ENCODE assay signal across 9 cellular contexts in genomic region chr21:34524671-34525601, GRCh38. TPM values are rescaled to one million over a fixed set of nuclear protein-coding genes. Genes with fewer than 3 reads are reported as not detected.
DNase-seq lines count a peak whose midpoint lies in the region; TF ChIP-seq lines count a peak whose summit lies in the region.
"Had no signal": no experiment of that assay in that cellular context is flagged by ENCODE, and none has a peak within 500 bp of the region (broad histone marks: within the 10 kb centered on the region; RNA-seq: fewer than 3 reads in every experiment).

No MANE protein-coding gene starts in this region.

- DNase-seq in BJ (ENCODE audit: low read depth) (no peak), SJCRH30 (peak in 1 of 2 experiments; percentile 35), glomerular visceral epithelial cell (ENCODE audit: extremely low spot score) (peak; percentile 53), progenitor cell of endocrine pancreas (ENCODE audit: low spot score, unreplicated experiment) (no peak), Ammon's horn (ENCODE audit: low spot score) (no peak), GM10248 (ENCODE audit: extremely low spot score) (no peak), NCI-H2029 (lab: John Stamatoyannopoulos, UW) (no peak)
- no peak for DNase-seq in stimulated activated CD4-positive, alpha-beta T cell treated with anti-CD3 and anti-CD28 coated beads, Interleukin-4, amount 100 ng/mL, for 24 hours
- DNase-seq: NCI-H1930 had no signal

- H3K4me1 ChIP-seq in SJCRH30, result peaks cover 11% of the 10 kb centered on the region; the same call in 1 of the 2 replicates

- peaks cover 4% of the 10 kb centered on the region for H3K9me3 Mint-ChIP-seq in progenitor cell of endocrine pancreas (ENCODE audit: low read depth)

- peak overlapping the region; percentile 52 for H3K4me3 ChIP-seq in BJ (ENCODE audit: low read depth, low read length)
- peak overlapping the region; percentile 64 for H3K4me3 ChIP-seq in SJCRH30

- peaks cover 3% of the 10 kb centered on the region for H3K36me3 Mint-ChIP-seq in progenitor cell of endocrine pancreas (ENCODE audit: insufficient read depth)

- H3K27me3 Mint-ChIP-seq in progenitor cell of endocrine pancreas, result peaks cover 5% of the 10 kb centered on the region

- no peaks in the 10 kb centered on the region for H3K27me3 ChIP-seq in BJ (ENCODE audit: control insufficient read depth, insufficient read depth, low read length)
- no peaks in the 10 kb centered on the region for H3K27me3 ChIP-seq in SJCRH30

- TF ChIP-seq CTCF in BJ (IDR thresholded peaks at IDR 0.05; ENCODE audit: insufficient read depth, low read depth, low read length), result no peak
- no peak for TF ChIP-seq CTCF in progenitor cell of endocrine pancreas (IDR thresholded peaks at IDR 0.05; ENCODE audit: unreplicated experiment)
- TF ChIP-seq CTCF in GM10248 (IDR thresholded peaks at IDR 0.05; ENCODE audit: control extremely low read depth, extremely low read depth, low read depth, missing control alignments), result no peak

- peaks cover 52% of the 10 kb centered on the region for H3K4me1 Mint-ChIP-seq in progenitor cell of endocrine pancreas (ENCODE audit: low read depth)

- H3K4me3 Mint-ChIP-seq in progenitor cell of endocrine pancreas (ENCODE audit: low read depth), result peak overlapping the region; percentile 37

- peaks cover 25% of the 10 kb centered on the region for H3K36me3 ChIP-seq in BJ (ENCODE audit: control insufficient read depth, insufficient read depth, low read length)
- H3K36me3 ChIP-seq in SJCRH30, result peaks cover 16% of the 10 kb centered on the region

- H3K27ac ChIP-seq in SJCRH30, result peak overlapping the region; percentile 89

- POLR2A ChIA-PET in BJ (lab: Charles Lee), result interaction anchor here (0.7 kb wide), 1 partner anchor 258 kb away, joined by 3 read pairs; no protein-coding TSS in a partner anchor
- POLR2A ChIA-PET in GM10248 (lab: Yijun Ruan, JAX), result no interaction called here

- peak overlapping the region; percentile 94 for H3K27ac Mint-ChIP-seq in progenitor cell of endocrine pancreas

- 0 out of 2 replicates have a peak, but pooled peaks cover 2% of the 10 kb centered on the region for H3K9me3 ChIP-seq in SJCRH30 (replicated peaks)

- CTCF ChIA-PET in BJ (lab: Yijun Ruan, JAX), result interaction anchor here (0.8 to 2.2 kb wide), 7 partner anchors 14 to 78 kb away, joined by 3 to 16 read pairs (median 5); no protein-coding TSS in a partner anchor
- CTCF ChIA-PET in GM10248 (lab: Yijun Ruan, JAX), result interaction anchor here (1.2 to 3.2 kb wide), 3 partner anchors 7 to 78 kb away, joined by 3 to 21 read pairs (median 19); no protein-coding TSS in a partner anchor

RNA-seq across cellular contexts. Expression of gene KCNE1, which starts 12.9 kb away (rescaled TPM):
- 0.31 and 0.47 TPM in 2 replicates for polyA plus RNA-seq in BJ (2011; rRNA removed)
- 0.57 and 1.1 TPM in 2 replicates for polyA minus RNA-seq in BJ (2011; rRNA and poly(A)+ RNA removed)
- total RNA-seq in SJCRH30 (2014; rRNA removed; shearing (Covaris generic)), result 0.06 and 0.13 TPM in 2 replicates
- 0.31 and 0.53 TPM in 2 replicates for total RNA-seq in progenitor cell of endocrine pancreas
